ENCODE assay signal across 1 cellular context in the genomic region with DNA sequence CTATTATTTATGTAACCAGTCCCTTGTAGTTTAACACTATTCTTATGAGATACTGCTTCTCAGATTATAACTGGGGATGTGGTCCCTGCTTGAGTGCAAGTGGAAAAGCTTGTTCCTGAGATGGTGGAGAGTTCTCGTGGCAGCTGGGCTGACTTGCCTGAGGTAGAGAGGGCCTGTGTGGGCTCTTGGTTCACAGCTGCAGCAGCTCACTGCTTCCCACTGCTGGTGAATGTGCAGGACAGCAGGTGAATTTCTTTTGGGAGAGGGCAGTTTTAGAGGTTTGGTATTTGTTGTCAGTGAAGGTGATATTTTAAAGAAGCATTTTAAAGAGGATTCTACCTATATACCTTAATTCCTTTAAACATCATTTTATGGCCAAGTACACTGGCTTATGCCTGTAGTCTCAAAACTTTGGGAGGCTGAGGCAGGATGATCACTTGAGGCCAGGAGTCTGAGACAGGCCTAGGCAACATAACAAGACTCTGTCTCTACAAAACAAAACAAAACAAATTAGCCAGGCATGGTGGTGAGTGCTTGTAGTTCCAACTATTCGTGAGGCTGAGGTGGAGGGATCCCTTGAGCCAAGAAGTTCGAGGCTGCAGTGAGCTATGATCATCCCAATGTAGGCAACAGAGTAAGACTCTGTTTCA.
TF ChIP-seq lines count a peak whose summit lies in the region.

No MANE protein-coding gene starts in this region.

TF ChIP-seq in HepG2, 621 proteins besides CTCF, POLR2A, EP300 and RAD21 (continued from another document and continues in another):
- no peak for TF ChIP-seq ZNF75D (CRISPR knock-in tag; IDR thresholded peaks at IDR 0.05; ENCODE audit: borderline replicate concordance)
- TF ChIP-seq, protein P1, sequence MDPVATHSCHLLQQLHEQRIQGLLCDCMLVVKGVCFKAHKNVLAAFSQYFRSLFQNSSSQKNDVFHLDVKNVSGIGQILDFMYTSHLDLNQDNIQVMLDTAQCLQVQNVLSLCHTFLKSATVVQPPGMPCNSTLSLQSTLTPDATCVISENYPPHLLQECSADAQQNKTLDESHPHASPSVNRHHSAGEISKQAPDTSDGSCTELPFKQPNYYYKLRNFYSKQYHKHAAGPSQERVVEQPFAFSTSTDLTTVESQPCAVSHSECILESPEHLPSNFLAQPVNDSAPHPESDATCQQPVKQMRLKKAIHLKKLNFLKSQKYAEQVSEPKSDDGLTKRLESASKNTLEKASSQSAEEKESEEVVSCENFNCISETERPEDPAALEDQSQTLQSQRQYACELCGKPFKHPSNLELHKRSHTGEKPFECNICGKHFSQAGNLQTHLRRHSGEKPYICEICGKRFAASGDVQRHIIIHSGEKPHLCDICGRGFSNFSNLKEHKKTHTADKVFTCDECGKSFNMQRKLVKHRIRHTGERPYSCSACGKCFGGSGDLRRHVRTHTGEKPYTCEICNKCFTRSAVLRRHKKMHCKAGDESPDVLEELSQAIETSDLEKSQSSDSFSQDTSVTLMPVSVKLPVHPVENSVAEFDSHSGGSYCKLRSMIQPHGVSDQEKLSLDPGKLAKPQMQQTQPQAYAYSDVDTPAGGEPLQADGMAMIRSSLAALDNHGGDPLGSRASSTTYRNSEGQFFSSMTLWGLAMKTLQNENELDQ (CRISPR knock-in tag; IDR thresholded peaks at IDR 0.05; ENCODE audit: borderline replicate concordance) = no peak
- TF ChIP-seq HOXA5 (CRISPR knock-in tag; IDR thresholded peaks at IDR 0.05) = peak; percentile 32; the same call in 1 of the 2 replicates
- TF ChIP-seq PAX8 (CRISPR knock-in tag; IDR thresholded peaks at IDR 0.05; ENCODE audit: borderline replicate concordance) = no peak
- TF ChIP-seq ZNF496 (CRISPR knock-in tag; IDR thresholded peaks at IDR 0.05; ENCODE audit: insufficient replicate concordance) = no peak
- TF ChIP-seq IRX3 (CRISPR knock-in tag; IDR thresholded peaks at IDR 0.05; ENCODE audit: borderline replicate concordance, low read depth) = no peak
- TF ChIP-seq, protein P2, sequence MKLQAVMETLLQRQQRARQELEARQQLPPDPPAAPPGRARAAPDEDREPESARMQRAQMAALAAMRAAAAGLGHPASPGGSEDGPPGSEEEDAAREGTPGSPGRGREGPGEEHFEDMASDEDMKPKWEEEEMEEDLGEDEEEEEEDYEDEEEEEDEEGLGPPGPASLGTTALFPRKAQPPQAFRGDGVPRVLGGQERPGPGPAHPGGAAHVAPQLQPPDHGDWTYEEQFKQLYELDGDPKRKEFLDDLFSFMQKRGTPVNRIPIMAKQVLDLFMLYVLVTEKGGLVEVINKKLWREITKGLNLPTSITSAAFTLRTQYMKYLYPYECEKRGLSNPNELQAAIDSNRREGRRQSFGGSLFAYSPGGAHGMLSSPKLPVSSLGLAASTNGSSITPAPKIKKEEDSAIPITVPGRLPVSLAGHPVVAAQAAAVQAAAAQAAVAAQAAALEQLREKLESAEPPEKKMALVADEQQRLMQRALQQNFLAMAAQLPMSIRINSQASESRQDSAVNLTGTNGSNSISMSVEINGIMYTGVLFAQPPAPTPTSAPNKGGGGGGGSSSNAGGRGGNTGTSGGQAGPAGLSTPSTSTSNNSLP (IDR thresholded peaks at IDR 0.05; ENCODE audit: low read depth, low read length) = no peak
- TF ChIP-seq TBP (CRISPR knock-in tag; IDR thresholded peaks at IDR 0.05) = no peak
- TF ChIP-seq ZNF747 (CRISPR knock-in tag; IDR thresholded peaks at IDR 0.05; ENCODE audit: borderline replicate concordance) = no peak
- TF ChIP-seq HNRNPK (IDR thresholded peaks at IDR 0.05; ENCODE audit: low read depth, low read length, poor library complexity, severe bottlenecking) = no peak
- TF ChIP-seq, protein P3, sequence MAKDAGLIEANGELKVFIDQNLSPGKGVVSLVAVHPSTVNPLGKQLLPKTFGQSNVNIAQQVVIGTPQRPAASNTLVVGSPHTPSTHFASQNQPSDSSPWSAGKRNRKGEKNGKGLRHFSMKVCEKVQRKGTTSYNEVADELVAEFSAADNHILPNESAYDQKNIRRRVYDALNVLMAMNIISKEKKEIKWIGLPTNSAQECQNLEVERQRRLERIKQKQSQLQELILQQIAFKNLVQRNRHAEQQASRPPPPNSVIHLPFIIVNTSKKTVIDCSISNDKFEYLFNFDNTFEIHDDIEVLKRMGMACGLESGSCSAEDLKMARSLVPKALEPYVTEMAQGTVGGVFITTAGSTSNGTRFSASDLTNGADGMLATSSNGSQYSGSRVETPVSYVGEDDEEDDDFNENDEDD (CRISPR knock-in tag; IDR thresholded peaks at IDR 0.05; ENCODE audit: borderline replicate concordance) = no peak
- TF ChIP-seq ZBTB7A (CRISPR knock-in tag; IDR thresholded peaks at IDR 0.05) = no peak
- no peak for TF ChIP-seq ZNF607 (CRISPR knock-in tag; IDR thresholded peaks at IDR 0.05; ENCODE audit: borderline replicate concordance)
- no peak for TF ChIP-seq ZNF775 (CRISPR knock-in tag; IDR thresholded peaks at IDR 0.05; ENCODE audit: borderline replicate concordance)
- 0 out of 2 replicates have a peak, but pooled peaks have one; percentile 17 for TF ChIP-seq HMG20B (CRISPR knock-in tag; conservative IDR thresholded peaks at IDR 0.05)
- TF ChIP-seq HNRNPH1 (optimal IDR thresholded peaks at IDR 0.05; ENCODE audit: low read depth, low read length) = no peak
- no peak for TF ChIP-seq TAF1 (CRISPR knock-in tag; IDR thresholded peaks at IDR 0.05)
- TF ChIP-seq, protein P4, sequence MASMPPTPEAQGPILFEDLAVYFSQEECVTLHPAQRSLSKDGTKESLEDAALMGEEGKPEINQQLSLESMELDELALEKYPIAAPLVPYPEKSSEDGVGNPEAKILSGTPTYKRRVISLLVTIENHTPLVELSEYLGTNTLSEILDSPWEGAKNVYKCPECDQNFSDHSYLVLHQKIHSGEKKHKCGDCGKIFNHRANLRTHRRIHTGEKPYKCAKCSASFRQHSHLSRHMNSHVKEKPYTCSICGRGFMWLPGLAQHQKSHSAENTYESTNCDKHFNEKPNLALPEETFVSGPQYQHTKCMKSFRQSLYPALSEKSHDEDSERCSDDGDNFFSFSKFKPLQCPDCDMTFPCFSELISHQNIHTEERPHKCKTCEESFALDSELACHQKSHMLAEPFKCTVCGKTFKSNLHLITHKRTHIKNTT (CRISPR knock-in tag; IDR thresholded peaks at IDR 0.05) = no peak
- TF ChIP-seq, protein P5, sequence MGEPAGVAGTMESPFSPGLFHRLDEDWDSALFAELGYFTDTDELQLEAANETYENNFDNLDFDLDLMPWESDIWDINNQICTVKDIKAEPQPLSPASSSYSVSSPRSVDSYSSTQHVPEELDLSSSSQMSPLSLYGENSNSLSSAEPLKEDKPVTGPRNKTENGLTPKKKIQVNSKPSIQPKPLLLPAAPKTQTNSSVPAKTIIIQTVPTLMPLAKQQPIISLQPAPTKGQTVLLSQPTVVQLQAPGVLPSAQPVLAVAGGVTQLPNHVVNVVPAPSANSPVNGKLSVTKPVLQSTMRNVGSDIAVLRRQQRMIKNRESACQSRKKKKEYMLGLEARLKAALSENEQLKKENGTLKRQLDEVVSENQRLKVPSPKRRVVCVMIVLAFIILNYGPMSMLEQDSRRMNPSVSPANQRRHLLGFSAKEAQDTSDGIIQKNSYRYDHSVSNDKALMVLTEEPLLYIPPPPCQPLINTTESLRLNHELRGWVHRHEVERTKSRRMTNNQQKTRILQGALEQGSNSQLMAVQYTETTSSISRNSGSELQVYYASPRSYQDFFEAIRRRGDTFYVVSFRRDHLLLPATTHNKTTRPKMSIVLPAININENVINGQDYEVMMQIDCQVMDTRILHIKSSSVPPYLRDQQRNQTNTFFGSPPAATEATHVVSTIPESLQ (CRISPR knock-in tag; conservative IDR thresholded peaks at IDR 0.05) = no peak
- TF ChIP-seq ZNF225 (CRISPR knock-in tag; IDR thresholded peaks at IDR 0.05) = no peak
- TF ChIP-seq, protein P6, sequence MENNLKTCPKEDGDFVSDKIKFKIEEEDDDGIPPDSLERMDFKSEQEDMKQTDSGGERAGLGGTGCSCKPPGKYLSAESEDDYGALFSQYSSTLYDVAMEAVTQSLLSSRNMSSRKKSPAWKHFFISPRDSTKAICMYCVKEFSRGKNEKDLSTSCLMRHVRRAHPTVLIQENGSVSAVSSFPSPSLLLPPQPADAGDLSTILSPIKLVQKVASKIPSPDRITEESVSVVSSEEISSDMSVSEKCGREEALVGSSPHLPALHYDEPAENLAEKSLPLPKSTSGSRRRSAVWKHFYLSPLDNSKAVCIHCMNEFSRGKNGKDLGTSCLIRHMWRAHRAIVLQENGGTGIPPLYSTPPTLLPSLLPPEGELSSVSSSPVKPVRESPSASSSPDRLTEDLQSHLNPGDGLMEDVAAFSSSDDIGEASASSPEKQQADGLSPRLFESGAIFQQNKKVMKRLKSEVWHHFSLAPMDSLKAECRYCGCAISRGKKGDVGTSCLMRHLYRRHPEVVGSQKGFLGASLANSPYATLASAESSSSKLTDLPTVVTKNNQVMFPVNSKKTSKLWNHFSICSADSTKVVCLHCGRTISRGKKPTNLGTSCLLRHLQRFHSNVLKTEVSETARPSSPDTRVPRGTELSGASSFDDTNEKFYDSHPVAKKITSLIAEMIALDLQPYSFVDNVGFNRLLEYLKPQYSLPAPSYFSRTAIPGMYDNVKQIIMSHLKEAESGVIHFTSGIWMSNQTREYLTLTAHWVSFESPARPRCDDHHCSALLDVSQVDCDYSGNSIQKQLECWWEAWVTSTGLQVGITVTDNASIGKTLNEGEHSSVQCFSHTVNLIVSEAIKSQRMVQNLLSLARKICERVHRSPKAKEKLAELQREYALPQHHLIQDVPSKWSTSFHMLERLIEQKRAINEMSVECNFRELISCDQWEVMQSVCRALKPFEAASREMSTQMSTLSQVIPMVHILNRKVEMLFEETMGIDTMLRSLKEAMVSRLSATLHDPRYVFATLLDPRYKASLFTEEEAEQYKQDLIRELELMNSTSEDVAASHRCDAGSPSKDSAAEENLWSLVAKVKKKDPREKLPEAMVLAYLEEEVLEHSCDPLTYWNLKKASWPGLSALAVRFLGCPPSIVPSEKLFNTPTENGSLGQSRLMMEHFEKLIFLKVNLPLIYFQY (CRISPR knock-in tag; IDR thresholded peaks at IDR 0.05; ENCODE audit: borderline replicate concordance) = peak; percentile 46; the same call in 1 of the 2 replicates
- TF ChIP-seq ARNT (IDR thresholded peaks at IDR 0.05) = no peak
- TF ChIP-seq, protein P7, sequence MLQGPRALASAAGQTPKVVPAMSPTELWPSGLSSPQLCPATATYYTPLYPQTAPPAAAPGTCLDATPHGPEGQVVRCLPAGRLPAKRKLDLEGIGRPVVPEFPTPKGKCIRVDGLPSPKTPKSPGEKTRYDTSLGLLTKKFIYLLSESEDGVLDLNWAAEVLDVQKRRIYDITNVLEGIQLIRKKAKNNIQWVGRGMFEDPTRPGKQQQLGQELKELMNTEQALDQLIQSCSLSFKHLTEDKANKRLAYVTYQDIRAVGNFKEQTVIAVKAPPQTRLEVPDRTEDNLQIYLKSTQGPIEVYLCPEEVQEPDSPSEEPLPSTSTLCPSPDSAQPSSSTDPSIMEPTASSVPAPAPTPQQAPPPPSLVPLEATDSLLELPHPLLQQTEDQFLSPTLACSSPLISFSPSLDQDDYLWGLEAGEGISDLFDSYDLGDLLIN (CRISPR knock-in tag; IDR thresholded peaks at IDR 0.05; ENCODE audit: borderline replicate concordance) = no peak
- TF ChIP-seq HOXA7 (CRISPR knock-in tag; IDR thresholded peaks at IDR 0.05) = no peak
- TF ChIP-seq, protein P8, sequence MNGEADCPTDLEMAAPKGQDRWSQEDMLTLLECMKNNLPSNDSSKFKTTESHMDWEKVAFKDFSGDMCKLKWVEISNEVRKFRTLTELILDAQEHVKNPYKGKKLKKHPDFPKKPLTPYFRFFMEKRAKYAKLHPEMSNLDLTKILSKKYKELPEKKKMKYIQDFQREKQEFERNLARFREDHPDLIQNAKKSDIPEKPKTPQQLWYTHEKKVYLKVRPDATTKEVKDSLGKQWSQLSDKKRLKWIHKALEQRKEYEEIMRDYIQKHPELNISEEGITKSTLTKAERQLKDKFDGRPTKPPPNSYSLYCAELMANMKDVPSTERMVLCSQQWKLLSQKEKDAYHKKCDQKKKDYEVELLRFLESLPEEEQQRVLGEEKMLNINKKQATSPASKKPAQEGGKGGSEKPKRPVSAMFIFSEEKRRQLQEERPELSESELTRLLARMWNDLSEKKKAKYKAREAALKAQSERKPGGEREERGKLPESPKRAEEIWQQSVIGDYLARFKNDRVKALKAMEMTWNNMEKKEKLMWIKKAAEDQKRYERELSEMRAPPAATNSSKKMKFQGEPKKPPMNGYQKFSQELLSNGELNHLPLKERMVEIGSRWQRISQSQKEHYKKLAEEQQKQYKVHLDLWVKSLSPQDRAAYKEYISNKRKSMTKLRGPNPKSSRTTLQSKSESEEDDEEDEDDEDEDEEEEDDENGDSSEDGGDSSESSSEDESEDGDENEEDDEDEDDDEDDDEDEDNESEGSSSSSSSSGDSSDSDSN (CRISPR knock-in tag; IDR thresholded peaks at IDR 0.05) = no peak
- TF ChIP-seq, protein P9, sequence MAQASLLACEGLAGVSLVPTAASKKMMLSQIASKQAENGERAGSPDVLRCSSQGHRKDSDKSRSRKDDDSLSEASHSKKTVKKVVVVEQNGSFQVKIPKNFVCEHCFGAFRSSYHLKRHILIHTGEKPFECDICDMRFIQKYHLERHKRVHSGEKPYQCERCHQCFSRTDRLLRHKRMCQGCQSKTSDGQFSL (CRISPR knock-in tag; IDR thresholded peaks at IDR 0.05) = no peak
- TF ChIP-seq, protein P10, sequence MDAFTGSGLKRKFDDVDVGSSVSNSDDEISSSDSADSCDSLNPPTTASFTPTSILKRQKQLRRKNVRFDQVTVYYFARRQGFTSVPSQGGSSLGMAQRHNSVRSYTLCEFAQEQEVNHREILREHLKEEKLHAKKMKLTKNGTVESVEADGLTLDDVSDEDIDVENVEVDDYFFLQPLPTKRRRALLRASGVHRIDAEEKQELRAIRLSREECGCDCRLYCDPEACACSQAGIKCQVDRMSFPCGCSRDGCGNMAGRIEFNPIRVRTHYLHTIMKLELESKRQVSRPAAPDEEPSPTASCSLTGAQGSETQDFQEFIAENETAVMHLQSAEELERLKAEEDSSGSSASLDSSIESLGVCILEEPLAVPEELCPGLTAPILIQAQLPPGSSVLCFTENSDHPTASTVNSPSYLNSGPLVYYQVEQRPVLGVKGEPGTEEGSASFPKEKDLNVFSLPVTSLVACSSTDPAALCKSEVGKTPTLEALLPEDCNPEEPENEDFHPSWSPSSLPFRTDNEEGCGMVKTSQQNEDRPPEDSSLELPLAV (CRISPR knock-in tag; conservative IDR thresholded peaks at IDR 0.05; ENCODE audit: low read depth) = no peak
- TF ChIP-seq ZNF224 (CRISPR knock-in tag; IDR thresholded peaks at IDR 0.05) = no peak
- no peak for TF ChIP-seq ZNF160 (CRISPR knock-in tag; IDR thresholded peaks at IDR 0.05)
- TF ChIP-seq ERF (CRISPR knock-in tag; IDR thresholded peaks at IDR 0.05) = peak; percentile 79
- TF ChIP-seq ZNF530 (CRISPR knock-in tag; IDR thresholded peaks at IDR 0.05; ENCODE audit: low read depth) = no peak
- TF ChIP-seq JUN (CRISPR knock-in tag; IDR thresholded peaks at IDR 0.05) = no peak
- TF ChIP-seq POLR2G (IDR thresholded peaks at IDR 0.05; ENCODE audit: low read depth, low read length) = no peak
- TF ChIP-seq PITX1 (CRISPR knock-in tag; IDR thresholded peaks at IDR 0.05) = no peak
- TF ChIP-seq ZNF44 (CRISPR knock-in tag; IDR thresholded peaks at IDR 0.05) = no peak
- no peak for TF ChIP-seq NR2F2 (IDR thresholded peaks at IDR 0.05; ENCODE audit: borderline replicate concordance, low read depth)
- no peak for TF ChIP-seq SPEN (CRISPR knock-in tag; IDR thresholded peaks at IDR 0.05; ENCODE audit: low read depth)
- no peak for TF ChIP-seq GPN1 (CRISPR knock-in tag; IDR thresholded peaks at IDR 0.05; ENCODE audit: borderline replicate concordance)
- TF ChIP-seq TOE1 (CRISPR knock-in tag; IDR thresholded peaks at IDR 0.05) = no peak
- TF ChIP-seq ZKSCAN8 (CRISPR knock-in tag; IDR thresholded peaks at IDR 0.05; ENCODE audit: borderline replicate concordance) = no peak; the same call in 1 of the 2 replicates
- no peak for TF ChIP-seq ZFP36L2 (CRISPR knock-in tag; IDR thresholded peaks at IDR 0.05)
- no peak for TF ChIP-seq FOXA1 (IDR thresholded peaks at IDR 0.05)
- no peak for TF ChIP-seq FOXA1 (CRISPR knock-in tag; IDR thresholded peaks at IDR 0.05)
- no peak for TF ChIP-seq ZNF850 (CRISPR knock-in tag; conservative IDR thresholded peaks at IDR 0.05)
